In genomic region chr13:49256841-49257240, GRCh38 we compare ENCODE assay signal across 2 cellular contexts.
TF ChIP-seq lines count a peak whose summit lies in the region.

No MANE protein-coding gene starts in this region.

TF ChIP-seq in H1, 55 proteins besides CTCF, POLR2A, EP300 and RAD21:
- TF ChIP-seq KDM1A (IDR thresholded peaks at IDR 0.05; ENCODE audit: borderline replicate concordance, low read length) (no peak), CBX5 (IDR thresholded peaks at IDR 0.05; ENCODE audit: low read depth, low read length) (no peak), EZH2 (IDR thresholded peaks at IDR 0.05; ENCODE audit: low read depth, low read length, severe bottlenecking) (no peak), FOSL1 (IDR thresholded peaks at IDR 0.05; ENCODE audit: insufficient read depth, low read depth, low read length) (no peak), YY1 (IDR thresholded peaks at IDR 0.05; ENCODE audit: low read depth, low read length) (no peak), EGR1 (IDR thresholded peaks at IDR 0.05; ENCODE audit: borderline replicate concordance, low read depth, low read length) (no peak), SP1 (IDR thresholded peaks at IDR 0.05; ENCODE audit: low read depth, low read length) (no peak), CHD7 (IDR thresholded peaks at IDR 0.05; ENCODE audit: insufficient replicate concordance, low read length) (no peak)
TF ChIP-seq in H1: peak in this region for 0.

TF ChIP-seq in HepG2, 621 proteins besides CTCF, POLR2A, EP300 and RAD21:
- no peak for TF ChIP-seq PCBP1 (IDR thresholded peaks at IDR 0.05; ENCODE audit: borderline replicate concordance, low read depth, low read length)
- no peak for TF ChIP-seq SP1 (IDR thresholded peaks at IDR 0.05)
- no peak for TF ChIP-seq SP1 (CRISPR knock-in tag; IDR thresholded peaks at IDR 0.05)
- no peak for TF ChIP-seq MXD3 (CRISPR knock-in tag; IDR thresholded peaks at IDR 0.05)
- TF ChIP-seq ZSCAN20 (CRISPR knock-in tag; IDR thresholded peaks at IDR 0.05; ENCODE audit: borderline replicate concordance) = no peak
- no peak for TF ChIP-seq CAMTA2 (CRISPR knock-in tag; IDR thresholded peaks at IDR 0.05; ENCODE audit: borderline replicate concordance)
- TF ChIP-seq NCOR1 (IDR thresholded peaks at IDR 0.05; ENCODE audit: borderline replicate concordance, low read length) = no peak
- no peak for TF ChIP-seq ZNF772 (CRISPR knock-in tag; IDR thresholded peaks at IDR 0.05)
- no peak for TF ChIP-seq ZSCAN12 (CRISPR knock-in tag; IDR thresholded peaks at IDR 0.05)
- TF ChIP-seq ZNF619 (CRISPR knock-in tag; IDR thresholded peaks at IDR 0.05) = no peak
- TF ChIP-seq POLR2AphosphoS2 (IDR thresholded peaks at IDR 0.05; ENCODE audit: low read depth, low read length) = no peak
- TF ChIP-seq CBFB (CRISPR knock-in tag; IDR thresholded peaks at IDR 0.05) = no peak
- no peak for TF ChIP-seq AGO1 (IDR thresholded peaks at IDR 0.05; ENCODE audit: low read depth, low read length, poor library complexity, severe bottlenecking)
- TF ChIP-seq ZNF350 (CRISPR knock-in tag; IDR thresholded peaks at IDR 0.05; ENCODE audit: borderline replicate concordance, low read depth) = no peak
- TF ChIP-seq, protein P1, sequence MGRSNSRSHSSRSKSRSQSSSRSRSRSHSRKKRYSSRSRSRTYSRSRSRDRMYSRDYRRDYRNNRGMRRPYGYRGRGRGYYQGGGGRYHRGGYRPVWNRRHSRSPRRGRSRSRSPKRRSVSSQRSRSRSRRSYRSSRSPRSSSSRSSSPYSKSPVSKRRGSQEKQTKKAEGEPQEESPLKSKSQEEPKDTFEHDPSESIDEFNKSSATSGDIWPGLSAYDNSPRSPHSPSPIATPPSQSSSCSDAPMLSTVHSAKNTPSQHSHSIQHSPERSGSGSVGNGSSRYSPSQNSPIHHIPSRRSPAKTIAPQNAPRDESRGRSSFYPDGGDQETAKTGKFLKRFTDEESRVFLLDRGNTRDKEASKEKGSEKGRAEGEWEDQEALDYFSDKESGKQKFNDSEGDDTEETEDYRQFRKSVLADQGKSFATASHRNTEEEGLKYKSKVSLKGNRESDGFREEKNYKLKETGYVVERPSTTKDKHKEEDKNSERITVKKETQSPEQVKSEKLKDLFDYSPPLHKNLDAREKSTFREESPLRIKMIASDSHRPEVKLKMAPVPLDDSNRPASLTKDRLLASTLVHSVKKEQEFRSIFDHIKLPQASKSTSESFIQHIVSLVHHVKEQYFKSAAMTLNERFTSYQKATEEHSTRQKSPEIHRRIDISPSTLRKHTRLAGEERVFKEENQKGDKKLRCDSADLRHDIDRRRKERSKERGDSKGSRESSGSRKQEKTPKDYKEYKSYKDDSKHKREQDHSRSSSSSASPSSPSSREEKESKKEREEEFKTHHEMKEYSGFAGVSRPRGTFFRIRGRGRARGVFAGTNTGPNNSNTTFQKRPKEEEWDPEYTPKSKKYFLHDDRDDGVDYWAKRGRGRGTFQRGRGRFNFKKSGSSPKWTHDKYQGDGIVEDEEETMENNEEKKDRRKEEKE (IDR thresholded peaks at IDR 0.05) = no peak
- no peak for TF ChIP-seq ZNF431 (CRISPR knock-in tag; IDR thresholded peaks at IDR 0.05; ENCODE audit: borderline replicate concordance, low read depth)
- TF ChIP-seq ZFAT (CRISPR knock-in tag; conservative IDR thresholded peaks at IDR 0.05) = no peak
- no peak for TF ChIP-seq RBM22 (optimal IDR thresholded peaks at IDR 0.05; ENCODE audit: low read length)
- no peak for TF ChIP-seq GPN1 (CRISPR knock-in tag; IDR thresholded peaks at IDR 0.05; ENCODE audit: borderline replicate concordance)
- no peak for TF ChIP-seq HIVEP1 (CRISPR knock-in tag; IDR thresholded peaks at IDR 0.05)
TF ChIP-seq in HepG2: peak in this region for 0.
